8 cellular contexts compared by ENCODE assay signal in the genomic region with DNA sequence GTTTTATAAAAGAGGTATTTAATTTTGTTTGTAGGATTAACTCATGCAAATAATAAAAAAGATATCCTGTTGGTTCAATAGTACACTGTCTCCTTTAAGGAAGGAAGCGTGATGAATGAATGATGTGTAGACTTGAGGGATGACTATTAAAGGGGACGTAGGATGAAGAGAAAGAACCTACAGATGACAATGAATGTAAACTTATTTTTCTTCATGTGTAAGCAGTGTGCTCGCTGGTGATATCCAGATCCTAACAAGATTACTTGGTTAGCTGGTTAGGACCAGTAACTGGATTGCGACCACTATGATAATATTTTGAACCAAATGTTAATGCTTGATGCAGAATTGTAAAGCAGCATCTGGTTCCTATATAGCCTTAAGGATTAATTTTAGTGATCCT.
A peak's percentile ranks its signal among the peaks of the same experiment; 100 is the strongest.
DNase-seq lines count a peak whose midpoint lies in the region; ATAC-seq and TF ChIP-seq lines count a peak whose summit lies in the region.

No MANE protein-coding gene starts in this region.

- H3K4me1 ChIP-seq in DND-41 (ENCODE audit: insufficient read depth, low read length): peaks cover 53% of the 10 kb centered on the region
- H3K4me1 ChIP-seq in duodenal mucosa (ENCODE audit: control insufficient read depth in 1 of 2, insufficient read depth in 2 of 2, low read length in 2 of 2): peaks cover 21 to 28% of the 10 kb centered on the region in 2 donors
- peaks cover 32% of the 10 kb centered on the region for H3K4me1 ChIP-seq in neuron (ENCODE audit: insufficient read depth, low read length)

- ATAC-seq in DND-41 (ENCODE audit: insufficient read depth, low read depth) (no peak), GM18517 (IDR thresholded peaks at IDR 0.05; ENCODE audit: unreplicated experiment) (no peak), HG02642 (IDR thresholded peaks at IDR 0.05; ENCODE audit: poor library complexity, unreplicated experiment) (no peak), HG03097 (IDR thresholded peaks at IDR 0.05; ENCODE audit: low FRiP score, unreplicated experiment) (no peak)

- H3K9me3 ChIP-seq in DND-41 (ENCODE audit: insufficient read depth, low read length, severe bottlenecking) (no peaks in the 10 kb centered on the region), duodenal mucosa (ENCODE audit: control insufficient read depth in 1 of 2, low read length in 2 of 2) (no peaks in the 10 kb centered on the region), neuron (ENCODE audit: low read length) (no peaks in the 10 kb centered on the region)

- H3K4me3 ChIP-seq in DND-41 (ENCODE audit: low read depth in 1 of 2, low read length in 2 of 2) (peak overlapping the region; percentile 86 to 98; a peak in 3 of 4 replicates), duodenal mucosa (ENCODE audit: low read depth in 1 of 2, low read length in 2 of 2) (peak overlapping the region; percentile 66 to 97), neuron (ENCODE audit: low read length) (peak overlapping the region; percentile 73)

- peaks cover 44% of the 10 kb centered on the region for H4K20me1 ChIP-seq in DND-41 (ENCODE audit: insufficient read depth, low read length)

- TF ChIP-seq CTCF in DND-41 (IDR thresholded peaks at IDR 0.05; ENCODE audit: borderline replicate concordance, extremely low read depth, low read length, poor library complexity, severe bottlenecking): no peak

- H3K27me3 ChIP-seq in DND-41 (ENCODE audit: insufficient read depth, low read length, poor library complexity) (no peaks in the 10 kb centered on the region), duodenal mucosa (ENCODE audit: control insufficient read depth in 1 of 2, insufficient read depth in 2 of 2, low read length in 2 of 2) (no peaks in the 10 kb centered on the region), neuron (ENCODE audit: insufficient read depth, low read length) (no peaks in the 10 kb centered on the region)

- no peak for DNase-seq in DND-41
- peak; percentile 41 for DNase-seq in NCI-H2029 treated with DMSO at 0.1 percent for 48 hours (lab: John Stamatoyannopoulos, UW)
- no peak for DNase-seq in T1000 (lab: John Stamatoyannopoulos, UW)

- H3K36me3 ChIP-seq in DND-41 (ENCODE audit: insufficient read depth, low read length) (peaks cover 37% of the 10 kb centered on the region), duodenal mucosa (ENCODE audit: control insufficient read depth in 1 of 2, insufficient read depth in 2 of 2, low read length in 2 of 2) (peaks cover 8 to 11% of the 10 kb centered on the region in 2 donors), neuron (ENCODE audit: insufficient read depth, low read length) (peaks cover 20% of the 10 kb centered on the region)

- peak overlapping the region; percentile 90 for H3K4me2 ChIP-seq in DND-41 (ENCODE audit: insufficient read depth, low read length)

- no peak overlapping the region for H2AFZ ChIP-seq in DND-41 (ENCODE audit: low read depth, low read length)
- no peak overlapping the region for H2AFZ ChIP-seq in neuron (ENCODE audit: low read depth, low read length)

- H3K27ac ChIP-seq in DND-41 (ENCODE audit: low read length) (peak overlapping the region; percentile 19; the same call in 1 of the 2 replicates), duodenal mucosa (ENCODE audit: low read depth, low read length) (no peak overlapping the region)

- H3K9ac ChIP-seq in DND-41 (ENCODE audit: low read depth, low read length) (peak overlapping the region; percentile 100), duodenal mucosa (ENCODE audit: low read depth in 1 of 2, low read length in 2 of 2) (peak overlapping the region; percentile 58 to 91)

- H3K79me2 ChIP-seq in DND-41 (ENCODE audit: insufficient read depth, low read length): peaks cover 74% of the 10 kb centered on the region
